1 cellular context compared by ENCODE assay signal in the genomic region with DNA sequence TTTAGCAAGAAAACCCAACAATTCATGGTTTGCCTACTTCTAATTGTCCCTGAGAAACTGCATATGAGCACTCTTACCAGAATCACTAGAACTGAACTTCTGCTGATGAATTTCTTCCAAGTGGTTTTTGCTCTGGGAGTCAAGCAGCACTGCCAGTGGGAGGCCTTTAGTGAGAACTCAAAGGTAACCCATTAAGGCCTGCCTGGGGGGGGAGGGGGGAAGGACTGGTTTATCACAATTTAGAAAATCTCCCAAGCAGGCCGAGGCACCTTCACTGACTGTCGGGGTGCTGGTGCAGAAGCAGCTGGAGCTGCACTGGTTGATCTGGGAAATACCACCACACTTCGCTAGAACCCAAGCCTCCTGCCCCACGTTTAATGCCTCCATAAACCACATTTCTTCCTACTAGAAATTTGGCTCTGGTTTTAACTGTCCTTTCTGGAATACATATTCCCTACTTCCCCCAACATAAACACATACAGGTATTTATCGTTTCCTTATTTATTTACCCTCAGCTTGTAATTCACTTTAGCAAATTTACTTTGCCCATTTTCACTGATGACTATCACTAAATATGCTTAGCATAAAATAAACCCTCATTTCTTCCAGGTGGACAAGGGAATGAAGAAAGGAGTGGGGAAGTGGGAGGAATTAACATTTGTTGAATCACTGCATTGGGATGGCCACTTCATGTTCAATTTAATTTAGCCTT.
TF ChIP-seq lines count a peak whose summit lies in the region.

No MANE protein-coding gene starts in this region.

TF ChIP-seq in WTC11, 78 proteins besides CTCF, POLR2A, EP300 and RAD21 (continued from another document):
- no peak for TF ChIP-seq GRHL2 (CRISPR knock-in tag; IDR thresholded peaks at IDR 0.05; ENCODE audit: insufficient replicate concordance, severe bottlenecking)
- no peak for TF ChIP-seq NR1H2 (CRISPR knock-in tag; IDR thresholded peaks at IDR 0.05)
- TF ChIP-seq, protein P1, sequence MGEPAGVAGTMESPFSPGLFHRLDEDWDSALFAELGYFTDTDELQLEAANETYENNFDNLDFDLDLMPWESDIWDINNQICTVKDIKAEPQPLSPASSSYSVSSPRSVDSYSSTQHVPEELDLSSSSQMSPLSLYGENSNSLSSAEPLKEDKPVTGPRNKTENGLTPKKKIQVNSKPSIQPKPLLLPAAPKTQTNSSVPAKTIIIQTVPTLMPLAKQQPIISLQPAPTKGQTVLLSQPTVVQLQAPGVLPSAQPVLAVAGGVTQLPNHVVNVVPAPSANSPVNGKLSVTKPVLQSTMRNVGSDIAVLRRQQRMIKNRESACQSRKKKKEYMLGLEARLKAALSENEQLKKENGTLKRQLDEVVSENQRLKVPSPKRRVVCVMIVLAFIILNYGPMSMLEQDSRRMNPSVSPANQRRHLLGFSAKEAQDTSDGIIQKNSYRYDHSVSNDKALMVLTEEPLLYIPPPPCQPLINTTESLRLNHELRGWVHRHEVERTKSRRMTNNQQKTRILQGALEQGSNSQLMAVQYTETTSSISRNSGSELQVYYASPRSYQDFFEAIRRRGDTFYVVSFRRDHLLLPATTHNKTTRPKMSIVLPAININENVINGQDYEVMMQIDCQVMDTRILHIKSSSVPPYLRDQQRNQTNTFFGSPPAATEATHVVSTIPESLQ (CRISPR knock-in tag; IDR thresholded peaks at IDR 0.05) = no peak
- no peak for TF ChIP-seq FOXJ3 (CRISPR knock-in tag; IDR thresholded peaks at IDR 0.05; ENCODE audit: borderline replicate concordance)
